17 cellular contexts compared by ENCODE assay signal in genomic region chr9:80792721-80793120, GRCh38.
"Had no signal": no experiment of that assay in that cellular context is flagged by ENCODE, and none has a peak within 500 bp of the region (broad histone marks: within the 10 kb centered on the region; RNA-seq: fewer than 3 reads in every experiment).

No MANE protein-coding gene starts in this region.

- H3K4me3 ChIP-seq: esophagus muscularis mucosa, gastrocnemius medialis, lung, psoas muscle, sigmoid colon, skin epidermis, stomach, thoracic aorta, transverse colon had no signal

- H3K36me3 ChIP-seq: esophagus muscularis mucosa, gastrocnemius medialis, sigmoid colon, stomach, thoracic aorta, transverse colon had no signal

- H3K27me3 ChIP-seq: esophagus muscularis mucosa, gastrocnemius medialis, sigmoid colon, stomach, transverse colon had no signal

- DNase-seq: effector memory CD8-positive, alpha-beta T cell; gastrocnemius medialis; islet precursor cell; mesenchymal stem cell; naive B cell; psoas muscle; sigmoid colon; stimulated activated CD4-positive, alpha-beta T cell treated with anti-CD3 and anti-CD28 coated beads, Interleukin-2, amount 100 ng/mL, for 24 hours; stimulated activated CD4-positive, alpha-beta T cell treated with anti-CD3 and anti-CD28 coated beads, Interleukin-4, amount 100 ng/mL, for 4 hours; stimulated activated naive CD4-positive, alpha-beta T cell; stomach; transverse colon had no signal

- H3K9me3 ChIP-seq: esophagus muscularis mucosa, gastrocnemius medialis, psoas muscle, sigmoid colon, stomach, thoracic aorta, transverse colon had no signal

- H3K27ac ChIP-seq: epithelial cell of prostate, esophagus muscularis mucosa, gastrocnemius medialis, psoas muscle, sigmoid colon, skin epidermis, stomach, thoracic aorta, transverse colon had no signal
